In genomic region chr1:32780628-32781267, GRCh38 we compare ENCODE assay signal across 19 cellular contexts. TPM values are rescaled to one million over a fixed set of nuclear protein-coding genes. Genes with fewer than 3 reads are reported as not detected.
DNase-seq lines count a peak whose midpoint lies in the region; ATAC-seq and TF ChIP-seq lines count a peak whose summit lies in the region.
"Had no signal": no experiment of that assay in that cellular context is flagged by ENCODE, and none has a peak within 500 bp of the region (broad histone marks: within the 10 kb centered on the region; RNA-seq: fewer than 3 reads in every experiment).

No MANE protein-coding gene starts in this region.

- peak; percentile 33 to 69 for DNase-seq in SW 1271 (lab: John Stamatoyannopoulos, UW)
- DNase-seq in epithelial cell of prostate (ENCODE audit: low read depth, low spot score), result no peak
- DNase-seq in trophoblast cell, result peak; percentile 67 to 83
- no peak for DNase-seq in DMS79 (lab: John Stamatoyannopoulos, UW)
- no peak for DNase-seq in NCI-H1092 (lab: John Stamatoyannopoulos, UW)
- DNase-seq: activated CD4-positive, alpha-beta T cell treated with anti-CD3 and anti-CD28 coated beads for 48 hours; adrenal gland; CD8-positive, alpha-beta memory T cell; DMS79 treated with DMSO at 0.1 percent for 48 hours; dorsolateral prefrontal cortex; hippocampal formation; NCI-H1436 treated with DMSO at 0.1 percent for 48 hours; NCI-H69; SHP77 treated with DMSO at 0.1 percent for 48 hours; T-helper 1 cell; testis had no signal

- no peak overlapping the region for H2AK5ac ChIP-seq in trophoblast cell (ENCODE audit: low read length)

- H3K9ac ChIP-seq in trophoblast cell (ENCODE audit: low read length), result no peak overlapping the region

- no peak overlapping the region for H4K91ac ChIP-seq in trophoblast cell (ENCODE audit: low read depth, low read length)

- H3K9me3 ChIP-seq in HEK293 (ENCODE audit: control insufficient read depth, insufficient read depth, low read depth, low read length) (no peaks in the 10 kb centered on the region), trophoblast cell (ENCODE audit: insufficient read depth, low read depth, low read length) (no peaks in the 10 kb centered on the region)
- H3K9me3 ChIP-seq: adrenal gland, testis had no signal

- no peak overlapping the region for H3K4ac ChIP-seq in trophoblast cell (ENCODE audit: low read depth, low read length)

- no peak overlapping the region for H2BK12ac ChIP-seq in trophoblast cell (ENCODE audit: low read length)

- no peak overlapping the region for H2BK120ac ChIP-seq in trophoblast cell (ENCODE audit: insufficient read depth, low read length, poor library complexity)

- H3K27me3 ChIP-seq in trophoblast cell (ENCODE audit: insufficient read depth, low read length), result no peaks in the 10 kb centered on the region
- H3K27me3 ChIP-seq: adrenal gland, dorsolateral prefrontal cortex, testis had no signal

- H3K4me3 ChIP-seq in HEK293 (ENCODE audit: low read depth, low read length) (no peak overlapping the region), trophoblast cell (ENCODE audit: low read depth, low read length) (no peak overlapping the region)
- H3K4me3 ChIP-seq: adrenal gland, dorsolateral prefrontal cortex, testis had no signal

- CTCF ChIA-PET in HEK293 (lab: Yijun Ruan, JAX), result interaction anchor here (0.6 to 2.1 kb wide), 3 partner anchors 8 to 131 kb away, joined by 3 to 8 read pairs (median 4); no protein-coding TSS in a partner anchor

- no peak overlapping the region for H3K14ac ChIP-seq in trophoblast cell (ENCODE audit: low read length)

- H2BK5ac ChIP-seq in trophoblast cell (ENCODE audit: low read depth, low read length, poor library complexity), result no peak overlapping the region

- H3K23ac ChIP-seq in trophoblast cell (ENCODE audit: low read length), result no peak overlapping the region

- TF ChIP-seq CTCF in HEK293 (tag by site-specific recombination; IDR thresholded peaks at IDR 0.05), result no peak

- H4K8ac ChIP-seq in trophoblast cell (ENCODE audit: low read depth, low read length), result no peak overlapping the region

- POLR2A ChIA-PET in HEK293 (lab: Yijun Ruan, JAX), result no interaction called here

- no peak overlapping the region for H4K12ac ChIP-seq in trophoblast cell (ENCODE audit: low read depth, low read length)

- no CpG with 5 or more reads among the region's 8 CpGs for WGBS in trophoblast cell (ENCODE audit: extremely low coverage, insufficient coverage, insufficient read length)

- ATAC-seq in HG03469 (IDR thresholded peaks at IDR 0.05; ENCODE audit: unreplicated experiment), result no peak
- ATAC-seq: activated T-helper 17 cell treated with anti-CD3 and anti-CD28 coated beads, Interleukin-2, amount 50 U/mL, for 72 hours had no signal

- H3K36me3 ChIP-seq in HEK293 (ENCODE audit: control insufficient read depth in 2 of 2, insufficient read depth in 1 of 2, low read length in 2 of 2) (peaks cover 31 to 90% of the 10 kb centered on the region in 2 experiments), trophoblast cell (ENCODE audit: control insufficient read depth in 1 of 2, insufficient read depth in 2 of 2, low read length in 2 of 2) (peaks cover 34 to 55% of the 10 kb centered on the region in 2 experiments)

- H3K18ac ChIP-seq in trophoblast cell (ENCODE audit: low read length), result no peak overlapping the region

- H3K27ac ChIP-seq in HEK293 (ENCODE audit: extremely low read depth, low read depth, low read length), result no peak overlapping the region
- H3K27ac ChIP-seq in epithelial cell of prostate, result peak overlapping the region; percentile 59
- H3K27ac ChIP-seq in trophoblast cell (ENCODE audit: low read depth, low read length), result no peak overlapping the region
- H3K27ac ChIP-seq: testis had no signal

- H2AFZ ChIP-seq in trophoblast cell (ENCODE audit: insufficient read depth, low read length, poor library complexity), result no peak overlapping the region

- H3K4me2 ChIP-seq in trophoblast cell (ENCODE audit: low read length), result no peak overlapping the region

- H3K79me1 ChIP-seq in trophoblast cell (ENCODE audit: low read length), result no peaks in the 10 kb centered on the region

- H3K4me1 ChIP-seq in HEK293 (ENCODE audit: control insufficient read depth, insufficient read depth, low read length), result no peaks in the 10 kb centered on the region
- H3K4me1 ChIP-seq in trophoblast cell (ENCODE audit: control insufficient read depth in 1 of 2, insufficient read depth in 2 of 2, low read length in 2 of 2), result no peaks in the 10 kb centered on the region
- H3K4me1 ChIP-seq: testis had no signal

- no peaks in the 10 kb centered on the region for H3K79me2 ChIP-seq in trophoblast cell (ENCODE audit: control insufficient read depth, insufficient read depth, low read length, poor library complexity)

TF ChIP-seq in HEK293, 187 proteins besides CTCF, POLR2A, EP300 and RAD21:
- no peak for TF ChIP-seq ZNF626 (tag by site-specific recombination; IDR thresholded peaks at IDR 0.05)
- TF ChIP-seq ZBTB17 (tag by site-specific recombination; IDR thresholded peaks at IDR 0.05), result peak; percentile 55
- TF ChIP-seq ZIC2 (tag by site-specific recombination; IDR thresholded peaks at IDR 0.05), result peak; percentile 64; the same call in 1 of the 2 replicates
TF ChIP-seq in HEK293: peak in this region for 2.

RNA-seq across cellular contexts. Expression of gene YARS1, which starts 36.4 kb away (rescaled TPM):
- 86.3 and 88.7 TPM in 2 replicates for polyA plus RNA-seq in trophoblast cell (2013)

RNA-seq across cellular contexts. Expression of gene S100PBP, which starts 36.7 kb away (rescaled TPM):
- 12.7 and 13.0 TPM in 2 replicates for polyA plus RNA-seq in trophoblast cell (2013)

Comparison
In these comparisons a context has a peak if more than half of its experiments do, and no peak if none do; other contexts are left out.
1. DNase-seq: peak in SW 1271 (2 of 2) and trophoblast cell (2 of 2); none in epithelial cell of prostate (single experiment), DMS79 (single experiment) and NCI-H1092 (single experiment).